ENCODE assay signal across 9 cellular contexts in the genomic region with DNA sequence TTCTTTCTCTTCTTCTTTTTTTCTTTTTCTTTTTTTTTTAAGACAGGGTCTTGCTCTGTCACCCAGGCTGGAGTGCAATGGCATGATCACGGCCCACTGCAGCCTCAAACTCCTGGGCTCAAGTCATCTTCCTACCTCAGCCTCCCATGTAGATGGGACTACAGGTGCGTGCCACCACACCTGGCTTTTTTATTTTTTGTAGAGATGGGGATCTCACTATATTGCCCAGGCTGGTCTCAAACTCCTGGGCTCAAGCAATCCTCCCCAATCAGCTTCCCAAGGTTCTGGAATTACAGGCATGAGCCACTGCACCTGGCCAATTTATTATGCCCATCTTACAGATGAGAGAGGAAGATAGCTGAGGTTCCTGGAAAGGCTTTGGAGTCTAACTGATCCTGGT. TPM values are rescaled to one million over a fixed set of nuclear protein-coding genes. Genes with fewer than 3 reads are reported as not detected.
DNase-seq lines count a peak whose midpoint lies in the region; ATAC-seq, FAIRE-seq and TF ChIP-seq lines count a peak whose summit lies in the region.
"Not testable (repeated sequence)": the region's sequence is repeated elsewhere in the genome, so short reads cannot be mapped to it uniquely, and the experiment has no call there.
"Had no signal": no experiment of that assay in that cellular context is flagged by ENCODE, and none has a peak within 500 bp of the region (broad histone marks: within the 10 kb centered on the region; RNA-seq: fewer than 3 reads in every experiment).

No MANE protein-coding gene starts in this region.

- not testable (repeated sequence) for H3K27ac Mint-ChIP-seq in Caco-2 (ENCODE audit: unreplicated experiment); activated CD4-positive, alpha-beta T cell treated with anti-CD3 and anti-CD28 coated beads for 36 hours; activated naive CD4-positive, alpha-beta T cell treated with anti-CD3 and anti-CD28 coated beads, Interleukin-2, amount 10 ng/mL, durations not matched to agents 7 days and 5 days
- peak overlapping the region; percentile 31 for H3K27ac Mint-ChIP-seq in MCF 10A (ENCODE audit: low read depth, unreplicated experiment)
- H3K27ac Mint-ChIP-seq in nephron = peak overlapping the region in 2 of 3 experiments; percentile 95 to 97
- peak overlapping the region in 1 of 2 donors; percentile 49 for H3K27ac Mint-ChIP-seq in stimulated activated naive CD8-positive, alpha-beta T cell treated with anti-CD3 and anti-CD28 coated beads, Interleukin-15, amount 100 ng/mL, for 72 hours

- H3K27ac ChIP-seq in kidney (ENCODE audit: low read depth in 2 of 2, low read length in 2 of 2) = peak overlapping the region; percentile 45 to 77
- H3K27ac ChIP-seq in uterus = peak overlapping the region; percentile 95 to 98

- not testable (repeated sequence) for ATAC-seq in activated CD4-positive, alpha-beta T cell treated with anti-CD3 and anti-CD28 coated beads for 36 hours; stimulated activated naive CD8-positive, alpha-beta T cell treated with anti-CD3 and anti-CD28 coated beads, Interleukin-15, amount 100 ng/mL, for 72 hours

- H3K4me1 Mint-ChIP-seq in Caco-2 (ENCODE audit: low read depth, unreplicated experiment); MCF 10A (ENCODE audit: insufficient read depth, unreplicated experiment): not testable (repeated sequence)
- H3K4me1 Mint-ChIP-seq in activated CD4-positive, alpha-beta T cell treated with anti-CD3 and anti-CD28 coated beads for 36 hours = peaks cover 20% of the 10 kb centered on the region
- H3K4me1 Mint-ChIP-seq in activated naive CD4-positive, alpha-beta T cell treated with anti-CD3 and anti-CD28 coated beads, Interleukin-2, amount 10 ng/mL, durations not matched to agents 7 days and 5 days = peaks cover 31% of the 10 kb centered on the region
- H3K4me1 Mint-ChIP-seq in nephron = peaks cover 42% of the 10 kb centered on the region
- H3K4me1 Mint-ChIP-seq in stimulated activated naive CD8-positive, alpha-beta T cell treated with anti-CD3 and anti-CD28 coated beads, Interleukin-15, amount 100 ng/mL, for 72 hours = peaks cover 48% of the 10 kb centered on the region

- not testable (repeated sequence) for H3K9me3 ChIP-seq in Caco-2; kidney (ENCODE audit: control insufficient read depth in 1 of 2, low read length in 2 of 2); uterus

- not testable (repeated sequence) for H3K9ac ChIP-seq in kidney (ENCODE audit: low read length in 2 of 2)

- not testable (repeated sequence) for H3K36me3 ChIP-seq in Caco-2 (ENCODE audit: control insufficient read depth, insufficient read depth, low read length); kidney (ENCODE audit: control insufficient read depth in 1 of 2, insufficient read depth in 2 of 2, low read length in 2 of 2); uterus

- POLR2A ChIA-PET in Caco-2 (lab: Charles Lee) = not testable (repeated sequence)
- POLR2A ChIA-PET in activated CD4-positive, alpha-beta T cell treated with anti-CD3 and anti-CD28 coated beads for 36 hours (lab: Charles Lee) = interaction anchor here (0.6 to 1.6 kb wide), 2 partner anchors 9 to 21 kb away, joined by 3 to 6 read pairs; partner anchors contain the start of gene OGG1
- POLR2A ChIA-PET in MCF 10A (lab: Yijun Ruan, JAX) = interaction anchor here (0.6 to 1.3 kb wide), 3 partner anchors 11 to 94 kb away, joined by 3 to 5 read pairs (median 3); partner anchors contain the start of gene BRPF1

- H3K27me3 Mint-ChIP-seq in Caco-2 (ENCODE audit: insufficient read depth, unreplicated experiment); activated CD4-positive, alpha-beta T cell treated with anti-CD3 and anti-CD28 coated beads for 36 hours; MCF 10A (ENCODE audit: insufficient read depth, unreplicated experiment); nephron (ENCODE audit: low read depth); stimulated activated naive CD8-positive, alpha-beta T cell treated with anti-CD3 and anti-CD28 coated beads, Interleukin-15, amount 100 ng/mL, for 72 hours: not testable (repeated sequence)
- H3K27me3 Mint-ChIP-seq in activated naive CD4-positive, alpha-beta T cell treated with anti-CD3 and anti-CD28 coated beads, Interleukin-2, amount 10 ng/mL, durations not matched to agents 7 days and 5 days = peaks cover 17% of the 10 kb centered on the region

- CTCF ChIA-PET in Caco-2 (lab: Charles Lee); activated naive CD4-positive, alpha-beta T cell treated with anti-CD3 and anti-CD28 coated beads, Interleukin-2, amount 10 ng/mL, durations not matched to agents 7 days and 5 days (lab: Charles Lee): not testable (repeated sequence)
- CTCF ChIA-PET in activated CD4-positive, alpha-beta T cell treated with anti-CD3 and anti-CD28 coated beads for 36 hours (lab: Charles Lee) = interaction anchor here (1.3 to 1.9 kb wide), 4 partner anchors 20 to 38 kb away, joined by 3 to 8 read pairs (median 4); partner anchors contain the start of gene OGG1
- CTCF ChIA-PET in MCF 10A (lab: Yijun Ruan, JAX) = interaction anchor here (0.8 to 1.7 kb wide), 2 partner anchors 8 to 161 kb away, joined by 3 to 4 read pairs; no protein-coding TSS in a partner anchor

- H3K36me3 Mint-ChIP-seq in Caco-2 (ENCODE audit: insufficient read depth, unreplicated experiment); activated naive CD4-positive, alpha-beta T cell treated with anti-CD3 and anti-CD28 coated beads, Interleukin-2, amount 10 ng/mL, durations not matched to agents 7 days and 5 days; MCF 10A (ENCODE audit: insufficient read depth, unreplicated experiment); nephron (ENCODE audit: low read depth): not testable (repeated sequence)
- peaks cover 12% of the 10 kb centered on the region for H3K36me3 Mint-ChIP-seq in activated CD4-positive, alpha-beta T cell treated with anti-CD3 and anti-CD28 coated beads for 36 hours (ENCODE audit: low read depth)

- intact Hi-C loops in Caco-2 (cut with micrococcal nuclease; ENCODE audit: unreplicated experiment) = loop anchor here (2.0 kb wide), 1 partner anchor 22 kb away; the partner anchor contains the start of gene OGG1
- intact Hi-C loops in activated CD4-positive, alpha-beta T cell treated with anti-CD3 and anti-CD28 coated beads for 36 hours (cut with DNase I, micrococcal nuclease); MCF 10A (cut with micrococcal nuclease); kidney (cut with DNase I); uterus (cut with DNase I; ENCODE audit: low total_unique reads): not testable (repeated sequence)

- not testable (repeated sequence) for H3K9me3 Mint-ChIP-seq in Caco-2 (ENCODE audit: unreplicated experiment); activated CD4-positive, alpha-beta T cell treated with anti-CD3 and anti-CD28 coated beads for 36 hours (ENCODE audit: low read depth); activated naive CD4-positive, alpha-beta T cell treated with anti-CD3 and anti-CD28 coated beads, Interleukin-2, amount 10 ng/mL, durations not matched to agents 7 days and 5 days; MCF 10A (ENCODE audit: unreplicated experiment); nephron; stimulated activated naive CD8-positive, alpha-beta T cell treated with anti-CD3 and anti-CD28 coated beads, Interleukin-15, amount 100 ng/mL, for 72 hours

- not testable (repeated sequence) for H3K27me3 ChIP-seq in Caco-2 (replicated peaks; ENCODE audit: control insufficient read depth, insufficient read depth, low read length); uterus

- peak overlapping the region; percentile 61 for H3K4me3 Mint-ChIP-seq in Caco-2 (ENCODE audit: unreplicated experiment)
- H3K4me3 Mint-ChIP-seq in activated CD4-positive, alpha-beta T cell treated with anti-CD3 and anti-CD28 coated beads for 36 hours = peak overlapping the region; percentile 79
- peak overlapping the region; percentile 48 for H3K4me3 Mint-ChIP-seq in activated naive CD4-positive, alpha-beta T cell treated with anti-CD3 and anti-CD28 coated beads, Interleukin-2, amount 10 ng/mL, durations not matched to agents 7 days and 5 days
- H3K4me3 Mint-ChIP-seq in MCF 10A (ENCODE audit: unreplicated experiment) = peak overlapping the region; percentile 59
- H3K4me3 Mint-ChIP-seq in nephron = peak overlapping the region; percentile 70 to 86 (median 85)
- peak overlapping the region; percentile 38 to 68 for H3K4me3 Mint-ChIP-seq in stimulated activated naive CD8-positive, alpha-beta T cell treated with anti-CD3 and anti-CD28 coated beads, Interleukin-15, amount 100 ng/mL, for 72 hours

- not testable (repeated sequence) for TF ChIP-seq POLR2A in uterus (IDR thresholded peaks at IDR 0.05)

- H3K4me1 ChIP-seq in Caco-2, uterus: not testable (repeated sequence)
- peaks cover 26 to 27% of the 10 kb centered on the region in 2 donors for H3K4me1 ChIP-seq in kidney (ENCODE audit: control insufficient read depth in 1 of 2, insufficient read depth in 1 of 2, low read depth in 1 of 2, low read length in 2 of 2)

- not testable (repeated sequence) for BruUV-seq in Caco-2 (replicated peaks; lab: Mats Ljungman, UMichigan); MCF 10A (replicated peaks; lab: Mats Ljungman, UMichigan)

- TF ChIP-seq CTCF in Caco-2 (IDR thresholded peaks at IDR 0.05; ENCODE audit: insufficient read depth in 1 of 2, low read depth in 1 of 2, low read length in 1 of 2, severe bottlenecking in 1 of 2, unreplicated experiment in 1 of 2); MCF 10A (IDR thresholded peaks at IDR 0.05; ENCODE audit: unreplicated experiment); kidney (IDR thresholded peaks at IDR 0.05; ENCODE audit: borderline replicate concordance, extremely low read depth, insufficient read depth); nephron (IDR thresholded peaks at IDR 0.05; ENCODE audit: unreplicated experiment in 3 of 3); uterus (IDR thresholded peaks at IDR 0.05): not testable (repeated sequence)

- H3K4me3 ChIP-seq in Caco-2 (ENCODE audit: low read depth, low read length); uterus: not testable (repeated sequence)
- peak overlapping the region in 1 of 2 donors; percentile 73 for H3K4me3 ChIP-seq in kidney (ENCODE audit: low read length in 2 of 2)

- not testable (repeated sequence) for FAIRE-seq in kidney (lab: Jason Lieb, UNC)

- not testable (repeated sequence) for DNase-seq in Caco-2; activated CD4-positive, alpha-beta T cell treated with anti-CD3 and anti-CD28 coated beads for 36 hours; activated naive CD4-positive, alpha-beta T cell treated with anti-CD3 and anti-CD28 coated beads, Interleukin-2, amount 10 ng/mL, durations not matched to agents 7 days and 5 days; MCF 10A (ENCODE audit: unreplicated experiment); kidney; stimulated activated naive CD8-positive, alpha-beta T cell treated with anti-CD3 and anti-CD28 coated beads, Interleukin-15, amount 100 ng/mL, for 72 hours; uterus

RNA-seq across cellular contexts. Expression of gene CAMK1, which starts 1.3 kb away (rescaled TPM):
- total RNA-seq in Caco-2 (2022) (9.7 and 11.9 TPM in 2 replicates), MCF 10A (2022) (8.3 and 11.7 TPM in 2 replicates), kidney (31.2 TPM), uterus (10 to 100 TPM; 19.1 to 63.0 (median 56.7) TPM)
- total RNA-seq in activated CD4-positive, alpha-beta T cell treated with anti-CD3 and anti-CD28 coated beads for 36 hours = 10 to 100 TPM; 48.4 to 53.1 TPM
- polyA plus RNA-seq in kidney (ENCODE audit: insufficient read depth, low read depth, low replicate concordance) = 52.7 TPM
- total RNA-seq: G401 had no signal

RNA-seq across cellular contexts. Expression of gene OGG1, which starts 21.3 kb away (rescaled TPM):
- total RNA-seq in Caco-2 (2022) = 24.1 and 25.3 TPM in 2 replicates
- 10 to 100 TPM; 36.4 to 61.6 TPM for total RNA-seq in activated CD4-positive, alpha-beta T cell treated with anti-CD3 and anti-CD28 coated beads for 36 hours
- total RNA-seq in MCF 10A (2022) = 15.3 and 17.7 TPM in 2 replicates
- 31.1 TPM for total RNA-seq in kidney
- polyA plus RNA-seq in kidney (ENCODE audit: insufficient read depth, low read depth, low replicate concordance) = 51.6 TPM
- 10 to 100 TPM; 29.8 to 60.7 (median 44.2) TPM for total RNA-seq in uterus

RNA-seq across cellular contexts. Expression of gene TADA3, which starts 21.3 kb away (rescaled TPM):
- total RNA-seq in Caco-2 (2022) (49.2 and 49.6 TPM in 2 replicates), MCF 10A (2022) (72.0 and 77.1 TPM in 2 replicates), kidney (65.1 TPM), uterus (10 to 100 TPM; 35.9 to 65.4 (median 55.3) TPM)
- 10 to 100 TPM; 80.7 to 96.4 TPM for total RNA-seq in activated CD4-positive, alpha-beta T cell treated with anti-CD3 and anti-CD28 coated beads for 36 hours
- 58.4 TPM for polyA plus RNA-seq in kidney (ENCODE audit: insufficient read depth, low read depth, low replicate concordance)

RNA-seq across cellular contexts. Expression of gene ARPC4, which starts 21.9 kb away (rescaled TPM):
- total RNA-seq in Caco-2 (2022) (158 and 160 TPM in 2 replicates), MCF 10A (2022) (122 and 132 TPM in 2 replicates), kidney (164 TPM), uterus (100 to 1,000 TPM in 3 of 4 donors, 10 to 100 TPM in 1; 44.7 to 176 (median 142) TPM)
- total RNA-seq in activated CD4-positive, alpha-beta T cell treated with anti-CD3 and anti-CD28 coated beads for 36 hours = 100 to 1,000 TPM; 164 to 231 TPM
- polyA plus RNA-seq in kidney (ENCODE audit: insufficient read depth, low read depth, low replicate concordance) = 138 TPM

RNA-seq across cellular contexts. Expression of gene TTLL3, which starts 39.1 kb away (rescaled TPM):
- total RNA-seq in Caco-2 (2022) = 10.3 and 13.3 TPM in 2 replicates
- total RNA-seq in activated CD4-positive, alpha-beta T cell treated with anti-CD3 and anti-CD28 coated beads for 36 hours = 10 to 100 TPM; 47.5 to 49.8 TPM
- 14.6 and 16.6 TPM in 2 replicates for total RNA-seq in MCF 10A (2022)
- 61.0 TPM for total RNA-seq in kidney
- polyA plus RNA-seq in kidney (ENCODE audit: insufficient read depth, low read depth, low replicate concordance) = 27.5 TPM
- total RNA-seq in uterus = 100 to 1,000 TPM in 1 of 4 donors, 10 to 100 TPM in 3; 67.1 to 349 (median 83.7) TPM
